In the genomic region with DNA sequence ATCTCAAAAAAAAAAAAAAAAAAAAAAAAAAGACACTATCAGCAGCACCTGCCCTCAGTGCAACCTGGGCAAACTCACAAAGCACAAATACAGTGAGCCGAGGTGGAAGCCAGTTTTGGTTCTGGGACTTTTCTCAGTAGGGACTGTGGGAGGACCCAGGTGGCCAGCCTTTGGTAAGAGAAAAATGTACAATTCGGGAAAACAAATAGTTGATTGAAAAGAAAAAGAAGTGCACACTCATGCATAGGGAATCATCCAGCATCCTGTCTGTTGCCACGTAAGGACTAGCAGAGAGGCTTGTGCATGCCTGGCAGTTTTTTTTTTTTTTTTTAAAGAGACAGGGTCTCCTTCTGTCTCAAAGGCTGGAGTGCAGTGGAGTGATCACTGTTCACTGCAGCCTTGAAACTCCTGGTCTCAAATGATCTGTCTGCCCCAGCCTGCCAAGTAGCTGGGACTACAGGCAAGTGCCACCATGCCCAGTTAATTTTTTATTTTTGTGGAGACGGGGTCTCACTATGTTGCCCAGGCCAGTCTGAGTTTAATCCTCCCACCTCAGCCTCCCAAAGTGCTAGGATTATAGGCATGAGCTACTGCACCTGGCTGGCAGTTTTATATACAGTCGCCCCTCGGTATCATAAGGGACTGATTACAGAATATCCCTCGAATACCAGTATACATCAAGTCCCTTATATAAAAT, we compare ENCODE assay signal across 11 cellular contexts. TPM values are rescaled to one million over a fixed set of nuclear protein-coding genes. Genes with fewer than 3 reads are reported as not detected.
DNase-seq lines count a peak whose midpoint lies in the region; ATAC-seq and TF ChIP-seq lines count a peak whose summit lies in the region.
"Had no signal": no experiment of that assay in that cellular context is flagged by ENCODE, and none has a peak within 500 bp of the region (broad histone marks: within the 10 kb centered on the region; RNA-seq: fewer than 3 reads in every experiment).

No MANE protein-coding gene starts in this region.

- H2AFZ ChIP-seq in GM23338, result no peak overlapping the region
- H2AFZ ChIP-seq: parathyroid adenoma had no signal

- H3K36me3 Mint-ChIP-seq in GM23338 (ENCODE audit: low read depth), result peaks cover 9% of the 10 kb centered on the region
- no peaks in the 10 kb centered on the region for H3K36me3 Mint-ChIP-seq in endothelial cell (ENCODE audit: low read depth, unreplicated experiment)

- TF ChIP-seq CTCF in GM23338 (conservative IDR thresholded peaks at IDR 0.05; ENCODE audit: low read depth in 2 of 2) (no peak), endothelial cell (IDR thresholded peaks at IDR 0.05; ENCODE audit: unreplicated experiment) (no peak)

- H3K4me1 Mint-ChIP-seq in GM23338 (peaks cover 74% of the 10 kb centered on the region), endothelial cell (ENCODE audit: unreplicated experiment) (peaks cover 10% of the 10 kb centered on the region)

- H3K9me2 ChIP-seq in GM23338 (ENCODE audit: insufficient read depth), result no peaks in the 10 kb centered on the region

- H3F3A ChIP-seq in GM23338 (replicated peaks; ENCODE audit: low read depth), result peaks cover 47% of the 10 kb centered on the region

- H3K27me3 ChIP-seq in GM23338 (ENCODE audit: insufficient read depth), result no peaks in the 10 kb centered on the region
- H3K27me3 ChIP-seq: suprapubic skin had no signal

- ATAC-seq in GM23338 (no peak), HG03432 (IDR thresholded peaks at IDR 0.05; ENCODE audit: unreplicated experiment) (no peak), HG03565 (IDR thresholded peaks at IDR 0.05; ENCODE audit: unreplicated experiment) (no peak)

- no peaks in the 10 kb centered on the region for H3K9me3 Mint-ChIP-seq in GM23338
- no peaks in the 10 kb centered on the region for H3K9me3 Mint-ChIP-seq in endothelial cell (ENCODE audit: unreplicated experiment)

- peaks cover 11% of the 10 kb centered on the region for H3K27me3 Mint-ChIP-seq in GM23338 (ENCODE audit: insufficient read depth, low read depth, poor library complexity)
- no peaks in the 10 kb centered on the region for H3K27me3 Mint-ChIP-seq in endothelial cell (ENCODE audit: unreplicated experiment)

- H3K4me2 ChIP-seq in GM23338, result no peak overlapping the region

- DNase-seq in GM23338 (ENCODE audit: low spot score), result no peak
- peak; percentile 54 to 67 for DNase-seq in NCI-H526 (lab: John Stamatoyannopoulos, UW)
- no peak for DNase-seq in endothelial cell (ENCODE audit: low spot score)
- peak; percentile 48 for DNase-seq in pulmonary artery endothelial cell (ENCODE audit: low read depth, low spot score)
- DNase-seq in cerebellar nuclear complex (lab: John Stamatoyannopoulos, UW), result no peak
- DNase-seq: activated CD8-positive, alpha-beta memory T cell treated with anti-CD3 and anti-CD28 coated beads for 24 hours; NCI-H2081 treated with DMSO at 0.1 percent for 48 hours had no signal

- H3K4me3 Mint-ChIP-seq in GM23338 (no peak overlapping the region; the same call in 2 of the 3 replicates), endothelial cell (ENCODE audit: unreplicated experiment) (no peak overlapping the region)

- H3K79me2 ChIP-seq in GM23338 (replicated peaks; ENCODE audit: insufficient read depth), result peaks cover 91% of the 10 kb centered on the region
- H3K79me2 ChIP-seq: parathyroid adenoma had no signal

- H3K4me3 ChIP-seq in GM23338, result no peak overlapping the region
- H3K4me3 ChIP-seq: suprapubic skin had no signal

- peak overlapping the region; percentile 77 for H3K27ac Mint-ChIP-seq in GM23338
- H3K27ac Mint-ChIP-seq in endothelial cell (ENCODE audit: unreplicated experiment), result peak overlapping the region; percentile 91

- H3K27ac ChIP-seq in GM23338 (ENCODE audit: low read depth), result peak overlapping the region; percentile 56
- H3K27ac ChIP-seq: parathyroid adenoma, suprapubic skin had no signal

- H3K36me3 ChIP-seq in GM23338 (ENCODE audit: insufficient read depth), result no peaks in the 10 kb centered on the region
- H3K36me3 ChIP-seq: suprapubic skin had no signal

- peaks cover 33% of the 10 kb centered on the region for H4K20me1 ChIP-seq in GM23338 (replicated peaks; ENCODE audit: insufficient read depth)

- H3K4me1 ChIP-seq in GM23338 (ENCODE audit: insufficient read depth), result peaks cover 69% of the 10 kb centered on the region
- H3K4me1 ChIP-seq: parathyroid adenoma had no signal

TF ChIP-seq in GM23338, 12 proteins besides CTCF, POLR2A, EP300 and RAD21 (continues in another document):
- TF ChIP-seq ZNF331 (CRISPR knock-in tag; IDR thresholded peaks at IDR 0.05; ENCODE audit: low read depth) (no peak), JUNB (IDR thresholded peaks at IDR 0.05; ENCODE audit: unreplicated experiment) (no peak), ZNF114 (CRISPR knock-in tag; IDR thresholded peaks at IDR 0.05) (no peak), CREB1 (CRISPR knock-in tag; IDR thresholded peaks at IDR 0.05; ENCODE audit: low read depth) (no peak), POLR2AphosphoS5 (IDR thresholded peaks at IDR 0.05; ENCODE audit: low read depth) (no peak), STAT1 (IDR thresholded peaks at IDR 0.05; ENCODE audit: unreplicated experiment) (no peak), EZH2phosphoT487 (IDR thresholded peaks at IDR 0.05; ENCODE audit: unreplicated experiment) (no peak), NANOG (IDR thresholded peaks at IDR 0.05; ENCODE audit: borderline replicate concordance) (no peak)
- TF ChIP-seq, protein P1, sequence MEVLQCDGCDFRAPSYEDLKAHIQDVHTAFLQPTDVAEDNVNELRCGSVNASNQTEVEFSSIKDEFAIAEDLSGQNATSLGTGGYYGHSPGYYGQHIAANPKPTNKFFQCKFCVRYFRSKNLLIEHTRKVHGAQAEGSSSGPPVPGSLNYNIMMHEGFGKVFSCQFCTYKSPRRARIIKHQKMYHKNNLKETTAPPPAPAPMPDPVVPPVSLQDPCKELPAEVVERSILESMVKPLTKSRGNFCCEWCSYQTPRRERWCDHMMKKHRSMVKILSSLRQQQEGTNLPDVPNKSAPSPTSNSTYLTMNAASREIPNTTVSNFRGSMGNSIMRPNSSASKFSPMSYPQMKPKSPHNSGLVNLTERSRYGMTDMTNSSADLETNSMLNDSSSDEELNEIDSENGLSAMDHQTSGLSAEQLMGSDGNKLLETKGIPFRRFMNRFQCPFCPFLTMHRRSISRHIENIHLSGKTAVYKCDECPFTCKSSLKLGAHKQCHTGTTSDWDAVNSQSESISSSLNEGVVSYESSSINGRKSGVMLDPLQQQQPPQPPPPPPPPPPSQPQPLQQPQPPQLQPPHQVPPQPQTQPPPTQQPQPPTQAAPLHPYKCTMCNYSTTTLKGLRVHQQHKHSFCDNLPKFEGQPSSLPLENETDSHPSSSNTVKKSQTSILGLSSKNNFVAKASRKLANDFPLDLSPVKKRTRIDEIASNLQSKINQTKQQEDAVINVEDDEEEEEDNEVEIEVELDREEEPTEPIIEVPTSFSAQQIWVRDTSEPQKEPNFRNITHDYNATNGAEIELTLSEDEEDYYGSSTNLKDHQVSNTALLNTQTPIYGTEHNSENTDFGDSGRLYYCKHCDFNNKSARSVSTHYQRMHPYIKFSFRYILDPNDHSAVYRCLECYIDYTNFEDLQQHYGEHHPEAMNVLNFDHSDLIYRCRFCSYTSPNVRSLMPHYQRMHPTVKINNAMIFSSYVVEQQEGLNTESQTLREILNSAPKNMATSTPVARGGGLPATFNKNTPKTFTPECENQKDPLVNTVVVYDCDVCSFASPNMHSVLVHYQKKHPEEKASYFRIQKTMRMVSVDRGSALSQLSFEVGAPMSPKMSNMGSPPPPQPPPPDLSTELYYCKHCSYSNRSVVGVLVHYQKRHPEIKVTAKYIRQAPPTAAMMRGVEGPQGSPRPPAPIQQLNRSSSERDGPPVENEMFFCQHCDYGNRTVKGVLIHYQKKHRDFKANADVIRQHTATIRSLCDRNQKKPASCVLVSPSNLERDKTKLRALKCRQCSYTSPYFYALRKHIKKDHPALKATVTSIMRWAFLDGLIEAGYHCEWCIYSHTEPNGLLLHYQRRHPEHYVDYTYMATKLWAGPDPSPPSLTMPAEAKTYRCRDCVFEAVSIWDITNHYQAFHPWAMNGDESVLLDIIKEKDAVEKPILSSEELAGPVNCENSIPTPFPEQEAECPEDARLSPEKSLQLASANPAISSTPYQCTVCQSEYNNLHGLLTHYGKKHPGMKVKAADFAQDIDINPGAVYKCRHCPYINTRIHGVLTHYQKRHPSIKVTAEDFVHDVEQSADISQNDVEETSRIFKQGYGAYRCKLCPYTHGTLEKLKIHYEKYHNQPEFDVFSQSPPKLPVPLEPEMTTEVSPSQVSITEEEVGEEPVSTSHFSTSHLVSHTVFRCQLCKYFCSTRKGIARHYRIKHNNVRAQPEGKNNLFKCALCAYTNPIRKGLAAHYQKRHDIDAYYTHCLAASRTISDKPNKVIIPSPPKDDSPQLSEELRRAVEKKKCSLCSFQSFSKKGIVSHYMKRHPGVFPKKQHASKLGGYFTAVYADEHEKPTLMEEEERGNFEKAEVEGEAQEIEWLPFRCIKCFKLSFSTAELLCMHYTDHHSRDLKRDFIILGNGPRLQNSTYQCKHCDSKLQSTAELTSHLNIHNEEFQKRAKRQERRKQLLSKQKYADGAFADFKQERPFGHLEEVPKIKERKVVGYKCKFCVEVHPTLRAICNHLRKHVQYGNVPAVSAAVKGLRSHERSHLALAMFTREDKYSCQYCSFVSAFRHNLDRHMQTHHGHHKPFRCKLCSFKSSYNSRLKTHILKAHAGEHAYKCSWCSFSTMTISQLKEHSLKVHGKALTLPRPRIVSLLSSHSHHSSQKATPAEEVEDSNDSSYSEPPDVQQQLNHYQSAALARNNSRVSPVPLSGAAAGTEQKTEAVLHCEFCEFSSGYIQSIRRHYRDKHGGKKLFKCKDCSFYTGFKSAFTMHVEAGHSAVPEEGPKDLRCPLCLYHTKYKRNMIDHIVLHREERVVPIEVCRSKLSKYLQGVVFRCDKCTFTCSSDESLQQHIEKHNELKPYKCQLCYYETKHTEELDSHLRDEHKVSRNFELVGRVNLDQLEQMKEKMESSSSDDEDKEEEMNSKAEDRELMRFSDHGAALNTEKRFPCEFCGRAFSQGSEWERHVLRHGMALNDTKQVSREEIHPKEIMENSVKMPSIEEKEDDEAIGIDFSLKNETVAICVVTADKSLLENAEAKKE (CRISPR knock-in tag; IDR thresholded peaks at IDR 0.05), result no peak

RNA-seq across cellular contexts. Expression of a gene that starts 36.7 kb away (rescaled TPM):
- 106 and 127 TPM in 2 replicates for total RNA-seq in GM23338 (2014; rRNA removed; shearing (Covaris generic))
- polyA plus RNA-seq in GM23338 (2016; fragmentation: Nextera tagmentation; extraction: Ambion mirVana), result 37.9 and 43.1 TPM in 2 replicates
- 59.3 TPM for total RNA-seq in endothelial cell (ENCODE audit: unreplicated experiment)
- total RNA-seq in pulmonary artery endothelial cell, result 33.6 and 56.7 TPM in 2 replicates

RNA-seq across cellular contexts. Expression of a gene that starts 40.9 kb away (rescaled TPM):
- 25.6 and 26.2 TPM in 2 replicates for total RNA-seq in GM23338 (2014; rRNA removed; shearing (Covaris generic))
- polyA plus RNA-seq in GM23338 (2016; fragmentation: Nextera tagmentation; extraction: Ambion mirVana), result 17.1 and 20.4 TPM in 2 replicates
- total RNA-seq in endothelial cell (ENCODE audit: unreplicated experiment) (38.6 TPM), pulmonary artery endothelial cell (40.1 and 57.1 TPM in 2 replicates)

Comparison
In these comparisons a context has a peak if more than half of its experiments do, and no peak if none do; other contexts are left out.
1. DNase-seq: peak in NCI-H526 (2 of 2) and pulmonary artery endothelial cell (single experiment); none in GM23338 (single experiment), endothelial cell (single experiment) and cerebellar nuclear complex (0 of 2).